ENCODE assay signal across 28 cellular contexts in genomic region chr22:48361099-48361639, GRCh38.
DNase-seq lines count a peak whose midpoint lies in the region; ATAC-seq, FAIRE-seq and TF ChIP-seq lines count a peak whose summit lies in the region.
"Had no signal": no experiment of that assay in that cellular context is flagged by ENCODE, and none has a peak within 500 bp of the region (broad histone marks: within the 10 kb centered on the region; RNA-seq: fewer than 3 reads in every experiment).

No MANE protein-coding gene starts in this region.

- H3K4ac ChIP-seq in H1 (replicated peaks; ENCODE audit: insufficient read length, low read depth, low read length), result no peak overlapping the region

- H3K4me3 ChIP-seq in HepG2 (replicated peaks in 1 of 3; ENCODE audit: insufficient read depth in 1 of 3, low read depth in 2 of 3, low read length in 3 of 3) (no peak overlapping the region), right lobe of liver (no peak overlapping the region), H1 (ENCODE audit: extremely low read depth in 1 of 4, insufficient read depth in 2 of 4, low read depth in 3 of 4, low read length in 4 of 4) (no peak overlapping the region), sigmoid colon (no peak overlapping the region)
- H3K4me3 ChIP-seq: A549, BLaER1, GM12878 had no signal

- H4K8ac ChIP-seq in H1 (ENCODE audit: extremely low read depth, insufficient read depth, low read length), result no peak overlapping the region

- H3K36me3 Mint-ChIP-seq in osteocyte (ENCODE audit: unreplicated experiment), result no peaks in the 10 kb centered on the region
- H3K36me3 Mint-ChIP-seq: CD14-positive monocyte; CD4-positive, alpha-beta memory T cell; CD4-positive, CD25-positive, alpha-beta regulatory T cell; CD8-positive, alpha-beta memory T cell had no signal

- TF ChIP-seq CTCF in HepG2 (CRISPR knock-in tag; IDR thresholded peaks at IDR 0.05) (no peak), right lobe of liver (IDR thresholded peaks at IDR 0.05) (no peak), H1 (IDR thresholded peaks at IDR 0.05; ENCODE audit: control extremely low read depth in 1 of 3, insufficient read depth in 1 of 3, low read depth in 1 of 3, low read length in 3 of 3) (no peak), sigmoid colon (IDR thresholded peaks at IDR 0.05) (no peak), osteocyte (IDR thresholded peaks at IDR 0.05) (no peak)

- H3K79me1 ChIP-seq in H1 (ENCODE audit: low read depth, low read length), result no peaks in the 10 kb centered on the region

- TF ChIP-seq POLR2A in HepG2 (IDR thresholded peaks at IDR 0.05; ENCODE audit: insufficient read depth in 1 of 2, low read depth in 2 of 2, low read length in 2 of 2) (no peak), right lobe of liver (IDR thresholded peaks at IDR 0.05) (no peak), H1 (IDR thresholded peaks at IDR 0.05; ENCODE audit: control extremely low read depth in 1 of 2, low read depth in 2 of 2, low read length in 2 of 2) (no peak), sigmoid colon (IDR thresholded peaks at IDR 0.05) (no peak)

- H4K5ac ChIP-seq in H1 (ENCODE audit: insufficient read length, low read depth, low read length), result no peak overlapping the region

- in situ Hi-C loops in HepG2 (cut with HindIII; ENCODE audit: extremely low pct_ligation_motif_present, low pct_unique_long_range_greater_than_20kb), result no loop called here

- H3K27me3 Mint-ChIP-seq in osteocyte (ENCODE audit: unreplicated experiment), result no peaks in the 10 kb centered on the region

- H3K9me3 Mint-ChIP-seq in osteocyte (ENCODE audit: unreplicated experiment), result no peaks in the 10 kb centered on the region
- H3K9me3 Mint-ChIP-seq: CD8-positive, alpha-beta memory T cell had no signal

- H2BK20ac ChIP-seq in H1 (ENCODE audit: low read length), result no peak overlapping the region

- no peaks in the 10 kb centered on the region for H3K4me1 Mint-ChIP-seq in osteocyte (ENCODE audit: unreplicated experiment)
- H3K4me1 Mint-ChIP-seq: CD14-positive monocyte; CD4-positive, alpha-beta memory T cell; CD4-positive, CD25-positive, alpha-beta regulatory T cell; CD8-positive, alpha-beta memory T cell had no signal

- no peak overlapping the region for H2BK15ac ChIP-seq in H1 (ENCODE audit: low read length)

- H2AFZ ChIP-seq in HepG2 (ENCODE audit: low read length) (no peak overlapping the region), H1 (ENCODE audit: low read length) (no peak overlapping the region)

- 2% methylated on average over 1 of the region's 1 CpG for WGBS in HepG2 (ENCODE audit: low lambda C conversion rate)
- WGBS in right lobe of liver (ENCODE audit: insufficient coverage, low coverage, low lambda C conversion rate, missing lambda C conversion rate), result 56% methylated on average over 1 of the region's 1 CpG
- WGBS in H1 (ENCODE audit: extremely low coverage in 1 of 2, insufficient coverage in 1 of 2, insufficient read length in 1 of 2, insufficient replicate concordance in 2 of 2, low coverage in 1 of 2, low lambda C conversion rate in 2 of 2, missing lambda C conversion rate in 1 of 2), 2 experiments, result 96 to 100% methylated on average over 1 of the region's 1 CpG
- WGBS in sigmoid colon, 2 donors, result 92 to 97% methylated on average over 1 of the region's 1 CpG

- no peak overlapping the region for H3K14ac ChIP-seq in H1 (ENCODE audit: insufficient read length)

- no peak overlapping the region for H3K27ac Mint-ChIP-seq in osteocyte (ENCODE audit: unreplicated experiment)
- H3K27ac Mint-ChIP-seq: CD14-positive monocyte; CD4-positive, alpha-beta memory T cell; CD4-positive, CD25-positive, alpha-beta regulatory T cell; CD8-positive, alpha-beta memory T cell had no signal

- H2BK120ac ChIP-seq in H1 (replicated peaks; ENCODE audit: low read depth, low read length), result no peak overlapping the region

- TF ChIP-seq RAD21 in HepG2 (CRISPR knock-in tag; IDR thresholded peaks at IDR 0.05) (no peak), H1 (IDR thresholded peaks at IDR 0.05 in 1 of 2, conservative IDR thresholded peaks at IDR 0.05 in 1 of 2; ENCODE audit: low read depth in 2 of 2, low read length in 2 of 2) (no peak)

- no peak for ATAC-seq in HepG2
- ATAC-seq in right lobe of liver, result no peak
- ATAC-seq in GM21526 (IDR thresholded peaks at IDR 0.05; ENCODE audit: low FRiP score, unreplicated experiment), result no peak
- ATAC-seq: A549, GM12878 had no signal

- H3K9me3 ChIP-seq in HepG2 (ENCODE audit: low read length), result no peaks in the 10 kb centered on the region
- H3K9me3 ChIP-seq in right lobe of liver, result no peaks in the 10 kb centered on the region
- H3K9me3 ChIP-seq in H1 (ENCODE audit: insufficient read depth in 2 of 2, low read depth in 1 of 2, low read length in 1 of 2), result no peaks in the 10 kb centered on the region
- no peaks in the 10 kb centered on the region for H3K9me3 ChIP-seq in sigmoid colon
- H3K9me3 ChIP-seq: A549, BLaER1 had no signal

- H4K20me1 ChIP-seq in HepG2 (ENCODE audit: insufficient read depth, low read length), result no peaks in the 10 kb centered on the region
- H4K20me1 ChIP-seq in H1 (replicated peaks in 1 of 2; ENCODE audit: control insufficient read depth in 1 of 2, insufficient read depth in 2 of 2, low read length in 2 of 2), result no peaks in the 10 kb centered on the region
- H4K20me1 ChIP-seq: BLaER1 had no signal

- TF ChIP-seq EP300 in HepG2 (IDR thresholded peaks at IDR 0.05; ENCODE audit: low read depth in 2 of 2, low read length in 2 of 2) (no peak), HepG2 (CRISPR knock-in tag; IDR thresholded peaks at IDR 0.05; ENCODE audit: borderline replicate concordance) (no peak), H1 (IDR thresholded peaks at IDR 0.05; ENCODE audit: borderline replicate concordance in 1 of 2, low read depth in 2 of 2, low read length in 2 of 2) (no peak), sigmoid colon (IDR thresholded peaks at IDR 0.05) (no peak)

- H3K27ac ChIP-seq in HepG2 (ENCODE audit: extremely low read length, insufficient read depth, low read length), result no peak overlapping the region
- no peak overlapping the region for H3K27ac ChIP-seq in right lobe of liver
- no peak overlapping the region for H3K27ac ChIP-seq in H1 (ENCODE audit: low read depth, low read length)
- no peak overlapping the region for H3K27ac ChIP-seq in sigmoid colon
- H3K27ac ChIP-seq: 22Rv1, BLaER1 had no signal

- FAIRE-seq in HepG2 (lab: Jason Lieb, UNC) (no peak), H1 (lab: Jason Lieb, UNC) (no peak)
- FAIRE-seq: A549, GM12878, GM12892, GM18507 had no signal

- H3K4me2 ChIP-seq in HepG2 (ENCODE audit: low read depth, low read length) (no peak overlapping the region), H1 (ENCODE audit: insufficient read depth in 1 of 2, low read depth in 2 of 2, low read length in 2 of 2) (no peak overlapping the region)
- H3K4me2 ChIP-seq: A549, BLaER1 had no signal

- H3K4me3 Mint-ChIP-seq in osteocyte (ENCODE audit: unreplicated experiment), result no peak overlapping the region
- H3K4me3 Mint-ChIP-seq: CD14-positive monocyte; CD4-positive, alpha-beta memory T cell; CD4-positive, CD25-positive, alpha-beta regulatory T cell; CD8-positive, alpha-beta memory T cell had no signal

- no TSS peak for BruUV-seq in HepG2 (replicated peaks; lab: Mats Ljungman, UMichigan)

- H3K27me3 ChIP-seq in HepG2 (ENCODE audit: control insufficient read depth in 1 of 2, insufficient read depth in 2 of 2, low read length in 2 of 2), result peaks cover 7 to 56% of the 10 kb centered on the region in 2 experiments; a peak in 4 of 5 replicates
- H3K27me3 ChIP-seq in right lobe of liver, result no peaks in the 10 kb centered on the region
- peaks cover 0 to 2% (median 0%) of the 10 kb centered on the region in 4 experiments; a peak in 2 of 7 replicates for H3K27me3 ChIP-seq in H1 (replicated peaks in 1 of 4; ENCODE audit: control insufficient read depth in 3 of 4, extremely low read depth in 1 of 4, insufficient read depth in 3 of 4, low read length in 3 of 4)
- peaks cover 0 to 31% (median 11%) of the 10 kb centered on the region in 3 donors for H3K27me3 ChIP-seq in sigmoid colon
- H3K27me3 ChIP-seq: BE2C, BLaER1 had no signal

- H3K23me2 ChIP-seq in H1 (ENCODE audit: low read depth, low read length), result peaks cover 10% of the 10 kb centered on the region; the same call in 1 of the 2 replicates

- DNase-seq in HepG2 (ENCODE audit: low spot score) (no peak), right lobe of liver (no peak), HEK293T (ENCODE audit: extremely low spot score) (no peak), H1 (ENCODE audit: low read depth in 1 of 2, low spot score in 2 of 2) (no peak), sigmoid colon (no peak), osteocyte (ENCODE audit: extremely low spot score, unreplicated experiment) (no peak)
- DNase-seq: AML-193; BE2C; C1 segment of cervical spinal cord; CD4-positive, alpha-beta memory T cell; CD4-positive, CD25-positive, alpha-beta regulatory T cell; CD8-positive, alpha-beta memory T cell; COR-L47; DMS 273 treated with DMSO at 0.1 percent for 48 hours; DMS153; DMS53; DMS79; DND-41; EL; GDM1 had no signal

- 0 out of 2 replicates have a peak overlapping the region, but pooled peaks have one; percentile 85 for H2AK5ac ChIP-seq in H1 (ENCODE audit: low read depth, low read length)

- no peaks in the 10 kb centered on the region for H3K36me3 ChIP-seq in HepG2 (replicated peaks in 1 of 2; ENCODE audit: control insufficient read depth in 1 of 2, insufficient read depth in 2 of 2, low read length in 2 of 2)
- H3K36me3 ChIP-seq in right lobe of liver, result no peaks in the 10 kb centered on the region
- H3K36me3 ChIP-seq in H1 (ENCODE audit: control insufficient read depth in 2 of 4, insufficient read depth in 4 of 4, low read length in 3 of 4), result no peaks in the 10 kb centered on the region
- H3K36me3 ChIP-seq in sigmoid colon, result no peaks in the 10 kb centered on the region
- H3K36me3 ChIP-seq: BE2C, BLaER1 had no signal

- no peaks in the 10 kb centered on the region for H3K79me2 ChIP-seq in HepG2 (ENCODE audit: insufficient read depth, low read length)
- no peaks in the 10 kb centered on the region for H3K79me2 ChIP-seq in H1 (ENCODE audit: control insufficient read depth in 1 of 2, insufficient read depth in 2 of 2, low read length in 2 of 2)

- no peak overlapping the region for H3K23ac ChIP-seq in H1 (ENCODE audit: insufficient read length)

- intact Hi-C loops in HepG2 (cut with micrococcal nuclease; ENCODE audit: unreplicated experiment), result no loop called here
- intact Hi-C loops in right lobe of liver (cut with DNase I), result no loop called here
- intact Hi-C loops in sigmoid colon (cut with DNase I), result no loop called here

- CTCF ChIA-PET in HepG2 (lab: Yijun Ruan, JAX; ENCODE audit: low intra/inter-chr PET ratio, low total read pairs) (no interaction called here), HEK293T (lab: Yijun Ruan, JAX) (no interaction called here), H1 (lab: Charles Lee; ENCODE audit: partially characterized antibody) (no interaction called here)

- H2BK12ac ChIP-seq in H1 (ENCODE audit: low read depth, low read length), result no peak overlapping the region

- no peak overlapping the region for H3K9ac ChIP-seq in HepG2 (ENCODE audit: insufficient read depth, low read depth, low read length)
- no peak overlapping the region for H3K9ac ChIP-seq in H1 (replicated peaks in 1 of 4; ENCODE audit: extremely low read depth in 1 of 4, low read depth in 3 of 4, low read length in 3 of 4)
- H3K9ac ChIP-seq: BLaER1 had no signal

- H2BK5ac ChIP-seq in H1 (ENCODE audit: low read depth, low read length), result no peak overlapping the region

- H3K4me1 ChIP-seq in HepG2 (ENCODE audit: insufficient read depth, low read length) (no peaks in the 10 kb centered on the region), right lobe of liver (no peaks in the 10 kb centered on the region), H1 (replicated peaks in 1 of 4; ENCODE audit: control insufficient read depth in 3 of 4, insufficient read depth in 4 of 4, low read length in 3 of 4) (peaks cover 0 to 21% (median 6%) of the 10 kb centered on the region in 4 experiments; a peak in 4 of 7 replicates), sigmoid colon (no peaks in the 10 kb centered on the region)
- H3K4me1 ChIP-seq: A549, BE2C, BLaER1 had no signal

- POLR2A ChIA-PET in HepG2 (lab: Yijun Ruan, JAX), result no interaction called here
- POLR2A ChIA-PET in HEK293T (lab: Yijun Ruan, JAX), result no interaction called here
- POLR2A ChIA-PET in H1 (lab: Charles Lee; ENCODE audit: partially characterized antibody), result no interaction called here

- H4K91ac ChIP-seq in H1 (replicated peaks; ENCODE audit: insufficient read length, low read length), result no peak overlapping the region

- no peak overlapping the region for H3K18ac ChIP-seq in H1 (ENCODE audit: extremely low read depth, low read length)

- H3K56ac ChIP-seq in H1 (replicated peaks; ENCODE audit: insufficient read length, low read depth, low read length), result no peak overlapping the region
